8 cellular contexts compared by ENCODE assay signal in genomic region chr1:83998205-83998598, GRCh38. TPM values are rescaled to one million over a fixed set of nuclear protein-coding genes. Genes with fewer than 3 reads are reported as not detected.
DNase-seq lines count a peak whose midpoint lies in the region; ATAC-seq and TF ChIP-seq lines count a peak whose summit lies in the region.

No MANE protein-coding gene starts in this region.

- H3K27ac ChIP-seq in ectodermal cell (ENCODE audit: insufficient read depth, low read depth, low read length, poor library complexity, severe bottlenecking) (no peak overlapping the region), neural cell (ENCODE audit: low read length) (peak overlapping the region; percentile 88)

- peak overlapping the region; percentile 86 for H2AFZ ChIP-seq in neural cell (ENCODE audit: low read depth, low read length)

- H4K20me1 ChIP-seq in neural cell (ENCODE audit: insufficient read depth), result no peaks in the 10 kb centered on the region

- no peaks in the 10 kb centered on the region for H3F3A ChIP-seq in neural cell (ENCODE audit: insufficient read depth, low read length, poor library complexity, severe bottlenecking)

- ATAC-seq in GM21619 (IDR thresholded peaks at IDR 0.05; ENCODE audit: unreplicated experiment), result no peak

- H3K4me3 ChIP-seq in ectodermal cell (ENCODE audit: insufficient read depth, low read depth, low read length) (peak overlapping the region; percentile 82), neural cell (ENCODE audit: low read length) (peak overlapping the region; percentile 88)

- TF ChIP-seq CTCF in neural cell (IDR thresholded peaks at IDR 0.05; ENCODE audit: poor library complexity, severe bottlenecking), result no peak

- TF ChIP-seq RAD21 in neural cell (conservative IDR thresholded peaks at IDR 0.05), result no peak

- H3K79me2 ChIP-seq in neural cell (replicated peaks; ENCODE audit: insufficient read depth, low read length), result peaks cover 56% of the 10 kb centered on the region

- TF ChIP-seq EP300 in neural cell (conservative IDR thresholded peaks at IDR 0.05; ENCODE audit: poor library complexity, severe bottlenecking), result no peak

- H3K27me3 ChIP-seq in ectodermal cell (ENCODE audit: control insufficient read depth, insufficient read depth, low read length, poor library complexity, severe bottlenecking) (peaks cover 46% of the 10 kb centered on the region), neural cell (ENCODE audit: insufficient read depth, low read depth, low read length) (no peaks in the 10 kb centered on the region)

- no peaks in the 10 kb centered on the region for H3K36me3 ChIP-seq in ectodermal cell (ENCODE audit: control insufficient read depth, insufficient read depth, low read length)
- H3K36me3 ChIP-seq in neural cell (ENCODE audit: insufficient read depth, low read length), result no peaks in the 10 kb centered on the region

- H3K4me2 ChIP-seq in neural cell (ENCODE audit: low read length), result peak overlapping the region; percentile 51

- H3K9me3 ChIP-seq in ectodermal cell (ENCODE audit: control insufficient read depth, low read length) (no peaks in the 10 kb centered on the region), neural cell (ENCODE audit: low read length) (no peaks in the 10 kb centered on the region)

- DNase-seq in DMS53 (lab: John Stamatoyannopoulos, UW) (peak; percentile 86), NCI-H510A treated with DMSO at 0.1 percent for 48 hours (lab: John Stamatoyannopoulos, UW) (peak; percentile 81), RPMI8226 (no peak), NCI-H2081 treated with DMSO at 0.1 percent for 48 hours (lab: John Stamatoyannopoulos, UW) (no peak)
- DNase-seq in stimulated activated naive CD4-positive, alpha-beta T cell (lab: John Stamatoyannopoulos, UW), result no peak

- WGBS in ectodermal cell, 2 experiments, result 5 to 6% methylated on average over 11 of the region's 12 CpGs

- H3K4me1 ChIP-seq in ectodermal cell (ENCODE audit: control insufficient read depth, insufficient read depth, low read length), result no peaks in the 10 kb centered on the region

- peak overlapping the region; percentile 89 for H3K9ac ChIP-seq in neural cell (ENCODE audit: low read length)

- H3K9me2 ChIP-seq in neural cell (ENCODE audit: insufficient read depth, low read length), result no peaks in the 10 kb centered on the region

TF ChIP-seq in neural cell, 6 proteins besides CTCF, POLR2A, EP300 and RAD21:
- TF ChIP-seq MXI1 (conservative IDR thresholded peaks at IDR 0.05; ENCODE audit: poor library complexity, severe bottlenecking), result no peak
- TF ChIP-seq POLR2AphosphoS5 (IDR thresholded peaks at IDR 0.05), result peak; percentile 56

RNA-seq across cellular contexts. Expression of gene TTLL7, which starts 0.7 kb away (rescaled TPM):
- 14.1 TPM for polyA plus RNA-seq in ectodermal cell (2013, experiment 1 of 4)
- polyA plus RNA-seq in ectodermal cell (2013, experiment 2 of 4), result 14.6 TPM
- polyA plus RNA-seq in ectodermal cell (2013, experiment 3 of 4), result 12.0 TPM
- polyA plus RNA-seq in ectodermal cell (2013, experiment 4 of 4), result 15.4 TPM
- 84.6 and 88.1 TPM in 2 replicates for polyA plus RNA-seq in neural cell
- 135 and 157 TPM in 2 replicates for polyA minus RNA-seq in neural cell

Comparison
In these comparisons a context has a peak if more than half of its experiments do, and no peak if none do; other contexts are left out.
1. DNase-seq: peak in DMS53 (single experiment) and NCI-H510A treated with DMSO at 0.1 percent for 48 hours (single experiment); none in stimulated activated naive CD4-positive, alpha-beta T cell (0 of 6), RPMI8226 (single experiment) and NCI-H2081 treated with DMSO at 0.1 percent for 48 hours (single experiment).